Comparison of ENCODE assay signal across 19 cellular contexts in the genomic region with DNA sequence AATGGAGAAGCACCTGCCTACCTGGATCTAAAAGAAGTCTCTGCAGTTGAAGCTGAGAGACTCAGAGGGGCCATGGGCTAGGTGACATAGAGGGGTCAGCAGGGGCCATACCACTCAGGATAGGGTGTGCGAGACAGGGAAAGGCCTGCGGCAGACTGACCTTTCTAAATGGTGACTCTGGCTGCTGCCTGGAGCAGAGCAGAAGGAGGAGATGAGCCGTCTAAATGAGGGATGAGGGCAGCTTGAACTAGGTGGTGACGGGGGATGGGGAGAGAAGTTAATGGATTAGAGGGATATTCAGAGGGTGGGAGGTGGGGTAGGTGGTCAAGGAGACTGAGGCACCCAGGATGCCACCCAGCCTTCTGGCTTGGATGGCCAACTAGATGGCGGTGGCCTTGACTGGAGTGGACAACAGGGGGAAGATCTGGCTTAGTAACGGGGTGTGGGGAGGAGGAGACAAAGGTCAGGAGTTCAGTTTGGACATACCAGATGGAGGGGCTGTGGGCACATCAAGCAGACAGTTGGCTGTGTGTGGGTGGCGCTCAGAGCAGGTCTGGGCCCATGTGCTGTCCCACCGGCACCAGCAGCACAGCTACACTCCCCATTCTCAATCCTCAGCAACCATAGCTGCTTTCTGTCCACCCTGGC. TPM values are rescaled to one million over a fixed set of nuclear protein-coding genes. Genes with fewer than 3 reads are reported as not detected.
A peak's percentile ranks its signal among the peaks of the same experiment; 100 is the strongest.
DNase-seq lines count a peak whose midpoint lies in the region; ATAC-seq, FAIRE-seq and TF ChIP-seq lines count a peak whose summit lies in the region.
"Had no signal": no experiment of that assay in that cellular context is flagged by ENCODE, and none has a peak within 500 bp of the region (broad histone marks: within the 10 kb centered on the region; RNA-seq: fewer than 3 reads in every experiment).

No MANE protein-coding gene starts in this region.

- no peaks in the 10 kb centered on the region for H3K27me3 Mint-ChIP-seq in Caco-2 (ENCODE audit: insufficient read depth, unreplicated experiment)

- no peak overlapping the region for H3K4me3 Mint-ChIP-seq in Caco-2 (ENCODE audit: unreplicated experiment)

- ATAC-seq in lower lobe of right lung = no peak
- ATAC-seq in HG02970 (IDR thresholded peaks at IDR 0.05; ENCODE audit: low FRiP score, unreplicated experiment) = no peak
- ATAC-seq: Panc1 had no signal

- no peaks in the 10 kb centered on the region for H3K36me3 Mint-ChIP-seq in Caco-2 (ENCODE audit: insufficient read depth, unreplicated experiment)

- DNase-seq in Caco-2 = no peak
- peak; percentile 64 for DNase-seq in coronary artery (ENCODE audit: low spot score)
- DNase-seq in lower lobe of right lung = peak; percentile 16
- peak; percentile 58 for DNase-seq in sigmoid colon
- DNase-seq in NCI-H774 (lab: John Stamatoyannopoulos, UW) = no peak
- DNase-seq in urothelium cell line (ENCODE audit: low spot score) = no peak
- DNase-seq: GF-D8, GOT3, NCI-H1436 treated with DMSO at 0.1 percent for 48 hours, NCI-H2081 treated with DMSO at 0.1 percent for 48 hours, NCI-H510A had no signal

- peak overlapping the region; percentile 52 for H3K27ac Mint-ChIP-seq in Caco-2 (ENCODE audit: unreplicated experiment)

- H3K9me3 ChIP-seq in Caco-2 (no peaks in the 10 kb centered on the region), lower lobe of right lung (no peaks in the 10 kb centered on the region), sigmoid colon (no peaks in the 10 kb centered on the region)

- H3K36me3 ChIP-seq in Caco-2 (ENCODE audit: control insufficient read depth, insufficient read depth, low read length) (no peaks in the 10 kb centered on the region), lower lobe of right lung (no peaks in the 10 kb centered on the region), sigmoid colon (no peaks in the 10 kb centered on the region)

- TF ChIP-seq POLR2A in sigmoid colon (IDR thresholded peaks at IDR 0.05) = no peak

- H3K27ac ChIP-seq in coronary artery (no peak overlapping the region), lower lobe of right lung (no peak overlapping the region), sigmoid colon (no peak overlapping the region)
- H3K27ac ChIP-seq: C4-2B, KMS-11 had no signal

- no peak for FAIRE-seq in urothelium cell line (lab: Jason Lieb, UNC)
- FAIRE-seq: GM12891, GM18507 had no signal

- BruUV-seq in Caco-2 (replicated peaks; lab: Mats Ljungman, UMichigan) = no TSS peak

- no peak for TF ChIP-seq EP300 in sigmoid colon (IDR thresholded peaks at IDR 0.05)

- peaks cover 35% of the 10 kb centered on the region for H3K4me1 Mint-ChIP-seq in Caco-2 (ENCODE audit: low read depth, unreplicated experiment)

- WGBS in sigmoid colon, 2 donors = 78 to 89% methylated on average over 8 of the region's 8 CpGs

- H3K27me3 ChIP-seq in Caco-2 (replicated peaks; ENCODE audit: control insufficient read depth, insufficient read depth, low read length) (no peaks in the 10 kb centered on the region), lower lobe of right lung (ENCODE audit: low read depth) (no peaks in the 10 kb centered on the region), sigmoid colon (no peaks in the 10 kb centered on the region)

- H3K4me1 ChIP-seq in Caco-2 = peaks cover 26% of the 10 kb centered on the region
- peaks cover 16% of the 10 kb centered on the region for H3K4me1 ChIP-seq in lower lobe of right lung
- peaks cover 0 to 17% (median 12%) of the 10 kb centered on the region in 4 donors for H3K4me1 ChIP-seq in sigmoid colon

- H3K4me3 ChIP-seq in Caco-2 (ENCODE audit: low read depth, low read length) (no peak overlapping the region), coronary artery (no peak overlapping the region), lower lobe of right lung (no peak overlapping the region), sigmoid colon (no peak overlapping the region)

- intact Hi-C loops in Caco-2 (cut with micrococcal nuclease; ENCODE audit: unreplicated experiment) = no loop called here
- intact Hi-C loops in lower lobe of right lung (cut with DNase I) = no loop called here
- intact Hi-C loops in sigmoid colon (cut with DNase I) = loop anchor here (5.0 to 10.0 kb wide), 2 partner anchors 73 to 161 kb away; no protein-coding TSS in a partner anchor

- CTCF ChIA-PET in Caco-2 (lab: Charles Lee) = no interaction called here

- POLR2A ChIA-PET in Caco-2 (lab: Charles Lee) = no interaction called here

- no peak for TF ChIP-seq CTCF in Caco-2 (IDR thresholded peaks at IDR 0.05; ENCODE audit: insufficient read depth in 1 of 2, low read depth in 1 of 2, low read length in 1 of 2, severe bottlenecking in 1 of 2, unreplicated experiment in 1 of 2)
- TF ChIP-seq CTCF in coronary artery (IDR thresholded peaks at IDR 0.05) = no peak
- TF ChIP-seq CTCF in lower lobe of right lung (IDR thresholded peaks at IDR 0.05) = no peak
- no peak for TF ChIP-seq CTCF in sigmoid colon (IDR thresholded peaks at IDR 0.05)

- no peaks in the 10 kb centered on the region for H3K9me3 Mint-ChIP-seq in Caco-2 (ENCODE audit: unreplicated experiment)

RNA-seq across cellular contexts. Expression of a gene that starts 3.2 kb away (rescaled TPM):
- 0.49 TPM in 1 of 2 replicates, not detected in the other for total RNA-seq in Caco-2 (2022)
- total RNA-seq in lower lobe of right lung = not detected
- not detected for total RNA-seq in sigmoid colon
- under 1 TPM in 1 of 3 donors, not detected in 2; 0.85 TPM for polyA plus RNA-seq in sigmoid colon
- total RNA-seq: Daoy, M059J had no signal

RNA-seq across cellular contexts. Expression of a gene that starts 3.5 kb away (rescaled TPM):
- total RNA-seq in Caco-2 (2022) (39.2 and 40.5 TPM in 2 replicates), lower lobe of right lung (25.1 TPM), sigmoid colon (10 to 100 TPM; 17.1 to 19.4 (median 19.0) TPM)
- 10 to 100 TPM in 2 of 3 donors, 1 to 10 TPM in 1; 7.4 to 11.4 (median 10.7) TPM for polyA plus RNA-seq in sigmoid colon

RNA-seq across cellular contexts. Expression of a gene that starts 20.4 kb away (rescaled TPM):
- total RNA-seq in Caco-2 (2022) (0.23 and 0.27 TPM in 2 replicates), lower lobe of right lung (4.5 TPM), sigmoid colon (1 to 10 TPM in 1 of 4 donors, under 1 TPM in 2, not detected in 1; 0.14 to 2.3 (median 0.36) TPM)
- under 1 TPM in 1 of 3 donors, not detected in 2; 0.95 TPM for polyA plus RNA-seq in sigmoid colon
- total RNA-seq: Daoy, M059J had no signal

RNA-seq across cellular contexts. Expression of a gene that starts 56.3 kb away (rescaled TPM):
- total RNA-seq in Caco-2 (2022) = 3.7 and 4.1 TPM in 2 replicates
- total RNA-seq in lower lobe of right lung = 23.7 TPM
- 10 to 100 TPM in 1 of 4 donors, 1 to 10 TPM in 3; 2.5 to 12.2 (median 6.7) TPM for total RNA-seq in sigmoid colon
- polyA plus RNA-seq in sigmoid colon = 1 to 10 TPM in 1 of 3 donors, not detected in 2; 5.4 TPM

Comparison
In these comparisons a context has a peak if more than half of its experiments do, and no peak if none do; other contexts are left out.
1. DNase-seq: peak in coronary artery (single experiment), lower lobe of right lung (single experiment) and sigmoid colon (single experiment); none in Caco-2 (0 of 2), NCI-H774 (single experiment) and urothelium cell line (single experiment).